ENCODE assay signal across 25 cellular contexts in the genomic region with DNA sequence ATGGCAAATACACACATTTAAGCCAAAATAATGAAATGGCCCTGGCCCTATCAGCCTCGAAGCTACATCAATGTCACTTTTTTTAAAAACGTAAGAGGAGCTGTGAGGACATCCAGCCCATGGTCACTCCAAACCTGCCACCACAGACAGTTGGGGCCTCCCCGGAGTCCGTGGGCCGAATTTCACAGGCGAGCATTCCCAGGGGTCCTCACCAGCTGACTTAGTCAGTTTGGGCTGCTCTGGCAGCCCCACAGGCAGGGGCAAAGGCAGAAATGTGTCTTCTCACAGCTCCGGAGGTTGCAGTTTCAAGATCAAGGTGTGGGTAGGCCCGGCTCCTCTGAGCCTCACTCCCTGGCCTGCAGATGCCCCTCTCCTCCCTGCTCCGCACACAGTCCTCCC. TPM values are rescaled to one million over a fixed set of nuclear protein-coding genes. Genes with fewer than 3 reads are reported as not detected.
"Had no signal": no experiment of that assay in that cellular context is flagged by ENCODE, and none has a peak within 500 bp of the region (broad histone marks: within the 10 kb centered on the region; RNA-seq: fewer than 3 reads in every experiment).

No MANE protein-coding gene starts in this region.

- H3K36me3 Mint-ChIP-seq: activated naive CD4-positive, alpha-beta T cell treated with anti-CD3 and anti-CD28 coated beads, Interleukin-2, amount 50 U/mL, for 72 hours; brain had no signal

- H3K27ac Mint-ChIP-seq: activated CD4-positive, alpha-beta T cell treated with anti-CD3 and anti-CD28 coated beads, Interleukin-2, amount 10 ng/mL, durations not matched to agents 24 days and 14 days; activated CD8-positive, alpha-beta T cell treated with anti-CD3 and anti-CD28 coated beads, Interleukin-2, amount 10 ng/mL, durations not matched to agents 7 days and 5 days; activated naive CD4-positive, alpha-beta T cell treated with anti-CD3 and anti-CD28 coated beads for 36 hours; activated naive CD4-positive, alpha-beta T cell treated with anti-CD3 and anti-CD28 coated beads, Interleukin-2, amount 50 U/mL, for 72 hours; activated T-helper 1 cell treated with anti-CD3 and anti-CD28 coated beads, Interleukin-12 subunit alpha, Interleukin-12 subunit beta, Interleukin-2, Interleukin-4 antibody, amounts not matched to agents 30 ng/mL and 10 ng/mL and 1 ng/mL, durations not matched to agents 14 hours and 24 hours and 36 hours; brain; T-helper 1 cell treated with Interleukin-12 subunit alpha and Interleukin-12 subunit beta and Interleukin-4 antibody, amounts not matched to agents 30 μg/mL and 1 μg/mL, for 36 hours; T-helper 2 cell treated with Interferon-gamma antibody and Interleukin-4, amounts not matched to agents 5 μg/mL and 100 μg/mL, for 36 hours had no signal

- H3K4me1 Mint-ChIP-seq: activated CD4-positive, alpha-beta T cell treated with anti-CD3 and anti-CD28 coated beads, Interleukin-2, amount 10 ng/mL, durations not matched to agents 24 days and 14 days; central memory CD8-positive, alpha-beta T cell had no signal

- H3K9me3 Mint-ChIP-seq: activated CD4-positive, alpha-beta T cell treated with anti-CD3 and anti-CD28 coated beads, Interleukin-2, amount 10 ng/mL, durations not matched to agents 24 days and 14 days; activated naive CD4-positive, alpha-beta T cell treated with anti-CD3 and anti-CD28 coated beads for 36 hours; activated naive CD4-positive, alpha-beta T cell treated with anti-CD3 and anti-CD28 coated beads, Interleukin-2, amount 50 U/mL, for 72 hours; activated T-cell treated with anti-CD3 and anti-CD28 coated beads, Interleukin-2, amount 50 U/mL, for 4 hours; activated T-helper 1 cell treated with anti-CD3 and anti-CD28 coated beads, Interleukin-12 subunit alpha, Interleukin-12 subunit beta, Interleukin-2, Interleukin-4 antibody, amounts not matched to agents 30 ng/mL and 10 ng/mL and 1 ng/mL, durations not matched to agents 14 hours and 24 hours and 36 hours; brain; central memory CD8-positive, alpha-beta T cell; T-helper 1 cell treated with Interleukin-12 subunit alpha and Interleukin-12 subunit beta and Interleukin-4 antibody, amounts not matched to agents 30 μg/mL and 1 μg/mL, for 36 hours; T-helper 2 cell treated with Interferon-gamma antibody and Interleukin-4, amounts not matched to agents 5 μg/mL and 100 μg/mL, for 36 hours had no signal

- H3K4me3 Mint-ChIP-seq: activated CD4-positive, alpha-beta T cell treated with anti-CD3 and anti-CD28 coated beads, Interleukin-2, amount 10 ng/mL, durations not matched to agents 24 days and 14 days; activated CD8-positive, alpha-beta T cell treated with anti-CD3 and anti-CD28 coated beads, Interleukin-2, amount 10 ng/mL, durations not matched to agents 7 days and 5 days; activated naive CD4-positive, alpha-beta T cell treated with anti-CD3 and anti-CD28 coated beads for 36 hours; activated T-cell treated with anti-CD3 and anti-CD28 coated beads, Interleukin-2, amount 50 U/mL, for 4 hours; activated T-helper 1 cell treated with anti-CD3 and anti-CD28 coated beads, Interleukin-12 subunit alpha, Interleukin-12 subunit beta, Interleukin-2, Interleukin-4 antibody, amounts not matched to agents 30 ng/mL and 10 ng/mL and 1 ng/mL, durations not matched to agents 14 hours and 24 hours and 36 hours; brain; central memory CD8-positive, alpha-beta T cell; T-helper 1 cell treated with Interleukin-12 subunit alpha and Interleukin-12 subunit beta and Interleukin-4 antibody, amounts not matched to agents 30 μg/mL and 1 μg/mL, for 36 hours; T-helper 2 cell treated with Interferon-gamma antibody and Interleukin-4, amounts not matched to agents 5 μg/mL and 100 μg/mL, for 36 hours had no signal

- DNase-seq: activated CD4-positive, alpha-beta T cell treated with anti-CD3 and anti-CD28 coated beads, Interleukin-2, amount 10 ng/mL, durations not matched to agents 24 days and 14 days; activated CD4-positive, alpha-beta T cell treated with anti-CD3 and anti-CD28 coated beads, Interleukin-2, amount 50 U/mL, for 4 hours; activated CD8-positive, alpha-beta T cell treated with anti-CD3 and anti-CD28 coated beads, Interleukin-2, amount 10 ng/mL, durations not matched to agents 7 days and 5 days; activated gamma-delta T cell treated with Interleukin-2 at 50 U/mL for 16 hours; activated naive CD4-positive, alpha-beta T cell treated with anti-CD3 and anti-CD28 coated beads for 36 hours; activated T-cell treated with anti-CD3 and anti-CD28 coated beads for 4 hours; activated T-cell treated with anti-CD3 and anti-CD28 coated beads, Interleukin-2, amount 50 U/mL, for 4 hours; adrenal gland; MM.1S; MV-4-11; NCI-H187; NCI-H2171 treated with DMSO at 0.1 percent for 48 hours; NCI-H2227 treated with DMSO at 0.1 percent for 48 hours; NCI-H446; NCI-H526 treated with DMSO at 0.1 percent for 48 hours; SK-N-SH had no signal

- H3K27me3 Mint-ChIP-seq: activated CD4-positive, alpha-beta T cell treated with anti-CD3 and anti-CD28 coated beads, Interleukin-2, amount 10 ng/mL, durations not matched to agents 24 days and 14 days had no signal

- ATAC-seq: activated CD8-positive, alpha-beta T cell treated with anti-CD3 and anti-CD28 coated beads, Interleukin-2, amount 10 ng/mL, durations not matched to agents 7 days and 5 days; activated naive CD4-positive, alpha-beta T cell treated with anti-CD3 and anti-CD28 coated beads, Interleukin-2, amount 50 U/mL, for 72 hours; activated T-cell treated with anti-CD3 and anti-CD28 coated beads, Interleukin-2, amount 50 U/mL, for 4 hours; Panc1 had no signal

RNA-seq across cellular contexts. Expression of a gene that starts 25.8 kb away (rescaled TPM):
- total RNA-seq: LHCN-M2, SJSA1 had no signal
